ENCODE assay signal across 8 cellular contexts in genomic region chr10:91389636-91390512, GRCh38. TPM values are rescaled to one million over a fixed set of nuclear protein-coding genes. Genes with fewer than 3 reads are reported as not detected.
DNase-seq lines count a peak whose midpoint lies in the region; ATAC-seq and TF ChIP-seq lines count a peak whose summit lies in the region.

No MANE protein-coding gene starts in this region.

- H3K36me3 Mint-ChIP-seq in CD4-positive, alpha-beta memory T cell: no peaks in the 10 kb centered on the region
- H3K36me3 Mint-ChIP-seq in activated CD8-positive, alpha-beta T cell treated with anti-CD3 and anti-CD28 coated beads, Interleukin-2, amount 10 ng/mL, durations not matched to agents 7 days and 5 days (ENCODE audit: low read depth): no peaks in the 10 kb centered on the region

- intact Hi-C loops in CD4-positive, alpha-beta memory T cell (cut with micrococcal nuclease): loop anchor here (1.0 to 5.0 kb wide), 6 partner anchors 12 to 523 kb away; partner anchors contain the start of gene HECTD2
- intact Hi-C loops in heart right ventricle (cut with DNase I): loop anchor here in 8 of 10 donors (2.0 to 10.0 kb wide), 11 partner anchors 21 to 525 kb away; partner anchors contain the start of genes PPP1R3C (in 6 of the 8), HECTD2 (in 1 of the 8) and RPP30 (in 1 of the 8)

- POLR2A ChIA-PET in CD4-positive, alpha-beta memory T cell (lab: Charles Lee; ENCODE audit: partially characterized antibody): interaction anchor here (1.1 to 1.2 kb wide), 2 partner anchors 10 to 21 kb away, joined by 3 read pairs; no protein-coding TSS in a partner anchor
- POLR2A ChIA-PET in activated CD8-positive, alpha-beta T cell treated with anti-CD3 and anti-CD28 coated beads, Interleukin-2, amount 10 ng/mL, durations not matched to agents 7 days and 5 days (lab: Charles Lee): interaction anchor here (0.6 to 0.9 kb wide), 2 partner anchors 11 to 246 kb away, joined by 3 to 4 read pairs; no protein-coding TSS in a partner anchor

- H3K4me1 Mint-ChIP-seq in CD4-positive, alpha-beta memory T cell: peaks cover 4 to 10% (median 5%) of the 10 kb centered on the region in 4 donors
- peaks cover 6% of the 10 kb centered on the region for H3K4me1 Mint-ChIP-seq in activated CD8-positive, alpha-beta T cell treated with anti-CD3 and anti-CD28 coated beads, Interleukin-2, amount 10 ng/mL, durations not matched to agents 7 days and 5 days (ENCODE audit: low read depth)

- no peak overlapping the region for H3K27ac ChIP-seq in CD4-positive, alpha-beta memory T cell (ENCODE audit: low read depth, low read length)
- no peak overlapping the region for H3K27ac ChIP-seq in heart right ventricle

- H3K4me1 ChIP-seq in CD4-positive, alpha-beta memory T cell (ENCODE audit: insufficient read depth, low read length): peaks cover 4% of the 10 kb centered on the region
- H3K4me1 ChIP-seq in heart right ventricle: peaks cover 0 to 4% (median 0%) of the 10 kb centered on the region in 9 donors
- H3K4me1 ChIP-seq in skeletal muscle satellite cell (ENCODE audit: control insufficient read depth, insufficient read depth, low read length): no peaks in the 10 kb centered on the region

- ATAC-seq in GM18867 (IDR thresholded peaks at IDR 0.05; ENCODE audit: unreplicated experiment) (peak; percentile 98), HG03039 (IDR thresholded peaks at IDR 0.05; ENCODE audit: unreplicated experiment) (peak; percentile 96), heart right ventricle (peak in 7 of 8 donors; percentile 58 to 80 (median 71))
- peak; percentile 96 for ATAC-seq in activated CD8-positive, alpha-beta T cell treated with anti-CD3 and anti-CD28 coated beads, Interleukin-2, amount 10 ng/mL, durations not matched to agents 7 days and 5 days

- no peak overlapping the region for H3K9ac ChIP-seq in skeletal muscle satellite cell (ENCODE audit: low read depth, low read length)

- WGBS in heart right ventricle, 2 donors: 26 to 28% methylated on average over 8 of the region's 8 CpGs

- CTCF ChIA-PET in CD4-positive, alpha-beta memory T cell (lab: Charles Lee; ENCODE audit: partially characterized antibody): interaction anchor here (0.7 to 5.0 kb wide), 12 partner anchors 12 to 524 kb away, joined by 3 to 26 read pairs (median 6); partner anchors contain the start of gene PPP1R3C
- CTCF ChIA-PET in activated CD8-positive, alpha-beta T cell treated with anti-CD3 and anti-CD28 coated beads, Interleukin-2, amount 10 ng/mL, durations not matched to agents 7 days and 5 days (lab: Charles Lee): interaction anchor here (0.8 to 2.4 kb wide), 11 partner anchors 10 to 523 kb away, joined by 3 to 20 read pairs (median 4); partner anchors contain the start of gene PPP1R3C

- DNase-seq in CD4-positive, alpha-beta memory T cell: peak; percentile 45 to 74 (median 69)
- DNase-seq in NCI-H2107 treated with DMSO at 0.1 percent for 48 hours (lab: John Stamatoyannopoulos, UW; ENCODE audit: unreplicated experiment) (peak; percentile 58), heart right ventricle (peak in 1 of 2 donors; percentile 9)
- DNase-seq in activated CD8-positive, alpha-beta T cell treated with anti-CD3 and anti-CD28 coated beads, Interleukin-2, amount 10 ng/mL, durations not matched to agents 7 days and 5 days: peak; percentile 44
- no peak for DNase-seq in activated naive CD4-positive, alpha-beta T cell treated with Interleukin-2 at 50 U/mL for 16 hours

- peak; percentile 37 to 82 (median 72) for TF ChIP-seq CTCF in heart right ventricle (IDR thresholded peaks at IDR 0.05)

- H3K4me3 ChIP-seq in CD4-positive, alpha-beta memory T cell (ENCODE audit: low read length in 2 of 2): no peak overlapping the region
- H3K4me3 ChIP-seq in heart right ventricle (no peak overlapping the region), skeletal muscle satellite cell (ENCODE audit: low read length) (no peak overlapping the region)

- H3K36me3 ChIP-seq in CD4-positive, alpha-beta memory T cell (ENCODE audit: insufficient read depth, low read length): no peaks in the 10 kb centered on the region
- H3K36me3 ChIP-seq in heart right ventricle: no peaks in the 10 kb centered on the region
- no peaks in the 10 kb centered on the region for H3K36me3 ChIP-seq in skeletal muscle satellite cell (ENCODE audit: insufficient read depth, low read length)

- no peaks in the 10 kb centered on the region for H3K9me3 ChIP-seq in CD4-positive, alpha-beta memory T cell (ENCODE audit: control insufficient read depth in 1 of 2, low read length in 2 of 2)
- no peaks in the 10 kb centered on the region for H3K9me3 ChIP-seq in heart right ventricle
- H3K9me3 ChIP-seq in skeletal muscle satellite cell (replicated peaks; ENCODE audit: low read length): no peaks in the 10 kb centered on the region

- H3K27me3 Mint-ChIP-seq in CD4-positive, alpha-beta memory T cell: peaks cover 8 to 19% of the 10 kb centered on the region in 2 donors
- peaks cover 26% of the 10 kb centered on the region for H3K27me3 Mint-ChIP-seq in activated CD8-positive, alpha-beta T cell treated with anti-CD3 and anti-CD28 coated beads, Interleukin-2, amount 10 ng/mL, durations not matched to agents 7 days and 5 days (ENCODE audit: low read depth)

- peak overlapping the region in 3 of 8 donors; percentile 9 to 55 (median 30) for H3K4me3 Mint-ChIP-seq in CD4-positive, alpha-beta memory T cell
- no peak overlapping the region for H3K4me3 Mint-ChIP-seq in activated CD8-positive, alpha-beta T cell treated with anti-CD3 and anti-CD28 coated beads, Interleukin-2, amount 10 ng/mL, durations not matched to agents 7 days and 5 days

- peak overlapping the region; percentile 59 for H3K4me2 ChIP-seq in skeletal muscle satellite cell (ENCODE audit: low read length)

- no peaks in the 10 kb centered on the region for H3K9me3 Mint-ChIP-seq in CD4-positive, alpha-beta memory T cell
- no peaks in the 10 kb centered on the region for H3K9me3 Mint-ChIP-seq in activated CD8-positive, alpha-beta T cell treated with anti-CD3 and anti-CD28 coated beads, Interleukin-2, amount 10 ng/mL, durations not matched to agents 7 days and 5 days (ENCODE audit: insufficient read depth)

- no peak overlapping the region for H3K27ac Mint-ChIP-seq in CD4-positive, alpha-beta memory T cell
- no peak overlapping the region for H3K27ac Mint-ChIP-seq in activated CD8-positive, alpha-beta T cell treated with anti-CD3 and anti-CD28 coated beads, Interleukin-2, amount 10 ng/mL, durations not matched to agents 7 days and 5 days

- no peaks in the 10 kb centered on the region for H3K27me3 ChIP-seq in CD4-positive, alpha-beta memory T cell (ENCODE audit: insufficient read depth, low read length)
- H3K27me3 ChIP-seq in heart right ventricle (peaks cover 0 to 24% (median 0%) of the 10 kb centered on the region in 7 donors), skeletal muscle satellite cell (ENCODE audit: control insufficient read depth, insufficient read depth, low read length) (peaks cover 5% of the 10 kb centered on the region)

RNA-seq across cellular contexts. Expression of gene HECTD2, which starts 20.3 kb away (rescaled TPM):
- total RNA-seq in CD4-positive, alpha-beta memory T cell: 1 to 10 TPM; 2.6 to 2.7 TPM
- under 1 TPM; 0.37 to 0.60 TPM for polyA plus RNA-seq in CD4-positive, alpha-beta memory T cell
- 1 to 10 TPM; 1.4 to 2.0 TPM for total RNA-seq in activated CD8-positive, alpha-beta T cell treated with anti-CD3 and anti-CD28 coated beads, Interleukin-2, amount 10 ng/mL, durations not matched to agents 7 days and 5 days
- total RNA-seq in heart right ventricle: 1 to 10 TPM; 3.1 to 6.9 (median 5.4) TPM
- polyA plus RNA-seq in heart right ventricle: 1 to 10 TPM; 2.2 to 5.2 TPM
- total RNA-seq in skeletal muscle satellite cell (2012; rRNA removed): 5.8 and 6.6 TPM in 2 replicates
